16 cellular contexts compared by ENCODE assay signal in the genomic region with DNA sequence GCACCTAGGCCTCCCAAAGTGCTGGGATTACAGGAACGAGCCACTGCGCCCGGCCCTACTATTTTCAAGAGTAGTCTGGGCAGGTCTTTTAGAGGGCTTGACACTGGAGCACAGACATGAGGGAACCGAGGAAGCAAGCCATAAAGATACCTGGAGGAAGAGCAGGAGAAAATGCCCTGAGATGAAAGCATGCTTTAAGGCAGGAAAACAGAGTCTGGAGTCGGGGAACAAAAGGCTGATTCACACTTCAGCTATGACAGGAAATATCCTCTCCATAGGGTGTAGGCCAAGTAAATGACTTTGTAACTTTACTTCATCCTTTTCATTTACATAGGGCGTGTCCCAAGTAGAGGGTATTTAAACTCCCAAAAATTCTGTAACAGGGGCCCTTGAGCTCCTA. TPM values are rescaled to one million over a fixed set of nuclear protein-coding genes. Genes with fewer than 3 reads are reported as not detected.
DNase-seq lines count a peak whose midpoint lies in the region; ATAC-seq and TF ChIP-seq lines count a peak whose summit lies in the region.
"Had no signal": no experiment of that assay in that cellular context is flagged by ENCODE, and none has a peak within 500 bp of the region (broad histone marks: within the 10 kb centered on the region; RNA-seq: fewer than 3 reads in every experiment).

No MANE protein-coding gene starts in this region.

- no peaks in the 10 kb centered on the region for H3K27me3 Mint-ChIP-seq in osteocyte (ENCODE audit: unreplicated experiment)
- H3K27me3 Mint-ChIP-seq: activated CD8-positive, alpha-beta T cell treated with anti-CD3 and anti-CD28 coated beads for 36 hours; natural killer cell treated with Interleukin-12 subunit alpha and Interleukin-12 subunit beta and Interleukin-15 and Interleukin-18, amount 100 ng/mL, for 72 hours had no signal

- no peak overlapping the region for H3K4me3 ChIP-seq in skeletal muscle cell (ENCODE audit: low read depth, low read length)
- H3K4me3 ChIP-seq: left lung, thyroid gland had no signal

- ATAC-seq in GM21576 (IDR thresholded peaks at IDR 0.05; ENCODE audit: unreplicated experiment) (no peak), GM18502 (IDR thresholded peaks at IDR 0.05; ENCODE audit: poor library complexity, unreplicated experiment) (no peak)
- ATAC-seq: activated CD8-positive, alpha-beta T cell treated with anti-CD3 and anti-CD28 coated beads for 36 hours; left lung; natural killer cell treated with Interleukin-12 subunit alpha and Interleukin-12 subunit beta and Interleukin-15 and Interleukin-18, amount 100 ng/mL, for 72 hours had no signal

- peaks cover 14% of the 10 kb centered on the region for H3K4me1 Mint-ChIP-seq in osteocyte (ENCODE audit: unreplicated experiment)

- no peaks in the 10 kb centered on the region for H3K36me3 Mint-ChIP-seq in osteocyte (ENCODE audit: unreplicated experiment)
- H3K36me3 Mint-ChIP-seq: natural killer cell treated with Interleukin-12 subunit alpha and Interleukin-12 subunit beta and Interleukin-15 and Interleukin-18, amount 100 ng/mL, for 72 hours had no signal

- no peaks in the 10 kb centered on the region for H3K9me3 Mint-ChIP-seq in osteocyte (ENCODE audit: unreplicated experiment)
- H3K9me3 Mint-ChIP-seq: activated CD8-positive, alpha-beta T cell treated with anti-CD3 and anti-CD28 coated beads for 36 hours; natural killer cell treated with Interleukin-12 subunit alpha and Interleukin-12 subunit beta and Interleukin-15 and Interleukin-18, amount 100 ng/mL, for 72 hours had no signal

- no peak for TF ChIP-seq CTCF in osteocyte (IDR thresholded peaks at IDR 0.05)

- H3K27ac Mint-ChIP-seq in osteocyte (ENCODE audit: unreplicated experiment): no peak overlapping the region
- H3K27ac Mint-ChIP-seq: activated CD8-positive, alpha-beta T cell treated with anti-CD3 and anti-CD28 coated beads for 36 hours; natural killer cell treated with Interleukin-12 subunit alpha and Interleukin-12 subunit beta and Interleukin-15 and Interleukin-18, amount 100 ng/mL, for 72 hours had no signal

- peak; percentile 27 for DNase-seq in HT-29 (ENCODE audit: low spot score)
- DNase-seq in SW480 (ENCODE audit: low spot score): peak; percentile 81
- peak; percentile 11 for DNase-seq in fibroblast of peridontal ligament (ENCODE audit: extremely low read depth)
- peak; percentile 24 for DNase-seq in skeletal muscle cell (ENCODE audit: low read depth)
- DNase-seq in osteocyte (ENCODE audit: extremely low spot score, unreplicated experiment): no peak
- no peak for DNase-seq in OCI-M1 (lab: John Stamatoyannopoulos, UW)
- DNase-seq: activated CD8-positive, alpha-beta T cell treated with anti-CD3 and anti-CD28 coated beads for 36 hours; activated gamma-delta T cell treated with Interleukin-2 at 50 U/mL for 16 hours; cortex of kidney; left lung; MM.1S; NCI-H2171 treated with DMSO at 0.1 percent for 48 hours; thyroid gland had no signal

- H3K4me3 Mint-ChIP-seq in osteocyte (ENCODE audit: unreplicated experiment): no peak overlapping the region
- H3K4me3 Mint-ChIP-seq: activated CD8-positive, alpha-beta T cell treated with anti-CD3 and anti-CD28 coated beads for 36 hours; natural killer cell treated with Interleukin-12 subunit alpha and Interleukin-12 subunit beta and Interleukin-15 and Interleukin-18, amount 100 ng/mL, for 72 hours had no signal

RNA-seq across cellular contexts. Expression of gene SERINC3, which starts 4.3 kb away (rescaled TPM):
- 61.4 and 74.3 TPM in 2 replicates for total RNA-seq in HT-29 (2014; rRNA removed; shearing (Covaris generic))
- 121 and 125 TPM in 2 replicates for total RNA-seq in osteocyte

RNA-seq across cellular contexts. Expression of gene TTPAL, which starts 50.5 kb away (rescaled TPM):
- total RNA-seq in HT-29 (2014; rRNA removed; shearing (Covaris generic)): 4.7 and 4.8 TPM in 2 replicates
- total RNA-seq in osteocyte: 18.9 and 20.8 TPM in 2 replicates

RNA-seq across cellular contexts. Expression of gene PKIG, which starts 56.2 kb away (rescaled TPM):
- total RNA-seq in HT-29 (2014; rRNA removed; shearing (Covaris generic)): 0.29 and 1.3 TPM in 2 replicates
- total RNA-seq in osteocyte: 26.0 and 29.5 TPM in 2 replicates

Comparison
In these comparisons a context has a peak if more than half of its experiments do, and no peak if none do; other contexts are left out.
1. DNase-seq: peak in HT-29 (single experiment), SW480 (single experiment), fibroblast of peridontal ligament (single experiment) and skeletal muscle cell (single experiment); none in osteocyte (single experiment) and OCI-M1 (single experiment).
2. RNA of gene PKIG, which starts 56.2 kb away (total RNA-seq): 26.0 to 29.5 TPM in osteocyte; 0.29 to 1.3 TPM in HT-29; every median in the first group is over 10 times any median in the second.